1 cellular context compared by ENCODE assay signal in the genomic region with DNA sequence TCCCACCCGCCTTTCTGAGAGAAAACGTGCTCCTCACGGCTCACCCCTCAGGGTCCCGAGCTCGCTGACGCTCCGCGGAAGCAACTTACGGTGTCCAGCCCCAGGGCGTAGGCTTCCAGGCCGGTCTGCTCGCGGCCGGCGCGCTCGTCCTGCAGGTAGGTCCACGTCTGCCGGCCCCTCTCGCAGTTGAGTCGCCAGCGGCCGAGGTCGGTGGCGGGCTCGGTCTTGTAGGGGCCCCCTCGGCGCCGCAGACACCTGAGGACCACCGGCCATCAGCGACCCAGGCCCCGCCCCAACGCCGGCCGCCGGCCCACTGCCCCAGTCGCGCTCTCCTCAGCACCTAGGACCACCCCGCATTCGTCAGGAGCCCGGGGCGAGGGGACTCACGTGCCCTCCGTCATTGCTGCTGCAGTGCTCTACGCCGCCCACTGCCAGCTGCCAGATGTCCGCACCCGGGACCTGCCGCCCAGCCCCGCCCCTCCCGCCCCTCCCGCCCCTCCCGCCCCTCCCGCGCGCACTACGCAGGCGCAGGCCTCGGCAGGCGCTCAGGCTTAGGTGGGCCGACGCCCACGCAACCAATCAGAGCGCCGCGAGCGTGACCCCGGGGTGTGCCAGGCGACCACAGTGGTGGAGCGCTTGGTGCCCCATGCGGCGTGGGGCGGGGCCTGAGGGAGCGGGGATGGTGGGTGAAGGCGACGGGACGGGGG.
TF ChIP-seq lines count a peak whose summit lies in the region.

A gene (minus strand): TSS at position 430 of the 707 bp plus-strand sequence. CDS start 29 bp downstream, at position 401.

TF ChIP-seq in GM12878, 131 proteins besides CTCF, POLR2A, EP300 and RAD21 (continued from another document and continues in another):
- peak; percentile 44; the same call in 1 of the 2 replicates for TF ChIP-seq BACH1 (IDR thresholded peaks at IDR 0.05; ENCODE audit: borderline replicate concordance)
- peak; percentile 43; the same call in 1 of the 2 replicates for TF ChIP-seq CHD2 (IDR thresholded peaks at IDR 0.05; ENCODE audit: borderline replicate concordance, low read depth, low read length)
- peak; percentile 81 for TF ChIP-seq TCF3 (IDR thresholded peaks at IDR 0.05; ENCODE audit: borderline replicate concordance, insufficient read depth, low read depth, low read length)
- TF ChIP-seq RUNX3 (IDR thresholded peaks at IDR 0.05; ENCODE audit: low read length), result peak; percentile 55; the same call in 1 of the 2 replicates
- peak; percentile 65; the same call in 1 of the 2 replicates for TF ChIP-seq LARP7 (IDR thresholded peaks at IDR 0.05)
- TF ChIP-seq, protein P1, sequence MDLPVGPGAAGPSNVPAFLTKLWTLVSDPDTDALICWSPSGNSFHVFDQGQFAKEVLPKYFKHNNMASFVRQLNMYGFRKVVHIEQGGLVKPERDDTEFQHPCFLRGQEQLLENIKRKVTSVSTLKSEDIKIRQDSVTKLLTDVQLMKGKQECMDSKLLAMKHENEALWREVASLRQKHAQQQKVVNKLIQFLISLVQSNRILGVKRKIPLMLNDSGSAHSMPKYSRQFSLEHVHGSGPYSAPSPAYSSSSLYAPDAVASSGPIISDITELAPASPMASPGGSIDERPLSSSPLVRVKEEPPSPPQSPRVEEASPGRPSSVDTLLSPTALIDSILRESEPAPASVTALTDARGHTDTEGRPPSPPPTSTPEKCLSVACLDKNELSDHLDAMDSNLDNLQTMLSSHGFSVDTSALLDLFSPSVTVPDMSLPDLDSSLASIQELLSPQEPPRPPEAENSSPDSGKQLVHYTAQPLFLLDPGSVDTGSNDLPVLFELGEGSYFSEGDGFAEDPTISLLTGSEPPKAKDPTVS (IDR thresholded peaks at IDR 0.05; ENCODE audit: low read depth, low read length), result no peak
- TF ChIP-seq IKZF1 (conservative IDR thresholded peaks at IDR 0.05), result peak; percentile 46
- TF ChIP-seq EGR1 (IDR thresholded peaks at IDR 0.05; ENCODE audit: borderline replicate concordance in 1 of 2, low read depth in 2 of 2, low read length in 2 of 2), result peak in 1 of 2 experiments; percentile 97; a peak in 2 of 3 replicates
- TF ChIP-seq POLR2AphosphoS2 (IDR thresholded peaks at IDR 0.05; ENCODE audit: low read depth, low read length), result peak; percentile 14; the same call in 1 of the 2 replicates
- no peak for TF ChIP-seq MEF2B (IDR thresholded peaks at IDR 0.05; ENCODE audit: partially characterized antibody, poor library complexity, severe bottlenecking)
- TF ChIP-seq, protein P2, sequence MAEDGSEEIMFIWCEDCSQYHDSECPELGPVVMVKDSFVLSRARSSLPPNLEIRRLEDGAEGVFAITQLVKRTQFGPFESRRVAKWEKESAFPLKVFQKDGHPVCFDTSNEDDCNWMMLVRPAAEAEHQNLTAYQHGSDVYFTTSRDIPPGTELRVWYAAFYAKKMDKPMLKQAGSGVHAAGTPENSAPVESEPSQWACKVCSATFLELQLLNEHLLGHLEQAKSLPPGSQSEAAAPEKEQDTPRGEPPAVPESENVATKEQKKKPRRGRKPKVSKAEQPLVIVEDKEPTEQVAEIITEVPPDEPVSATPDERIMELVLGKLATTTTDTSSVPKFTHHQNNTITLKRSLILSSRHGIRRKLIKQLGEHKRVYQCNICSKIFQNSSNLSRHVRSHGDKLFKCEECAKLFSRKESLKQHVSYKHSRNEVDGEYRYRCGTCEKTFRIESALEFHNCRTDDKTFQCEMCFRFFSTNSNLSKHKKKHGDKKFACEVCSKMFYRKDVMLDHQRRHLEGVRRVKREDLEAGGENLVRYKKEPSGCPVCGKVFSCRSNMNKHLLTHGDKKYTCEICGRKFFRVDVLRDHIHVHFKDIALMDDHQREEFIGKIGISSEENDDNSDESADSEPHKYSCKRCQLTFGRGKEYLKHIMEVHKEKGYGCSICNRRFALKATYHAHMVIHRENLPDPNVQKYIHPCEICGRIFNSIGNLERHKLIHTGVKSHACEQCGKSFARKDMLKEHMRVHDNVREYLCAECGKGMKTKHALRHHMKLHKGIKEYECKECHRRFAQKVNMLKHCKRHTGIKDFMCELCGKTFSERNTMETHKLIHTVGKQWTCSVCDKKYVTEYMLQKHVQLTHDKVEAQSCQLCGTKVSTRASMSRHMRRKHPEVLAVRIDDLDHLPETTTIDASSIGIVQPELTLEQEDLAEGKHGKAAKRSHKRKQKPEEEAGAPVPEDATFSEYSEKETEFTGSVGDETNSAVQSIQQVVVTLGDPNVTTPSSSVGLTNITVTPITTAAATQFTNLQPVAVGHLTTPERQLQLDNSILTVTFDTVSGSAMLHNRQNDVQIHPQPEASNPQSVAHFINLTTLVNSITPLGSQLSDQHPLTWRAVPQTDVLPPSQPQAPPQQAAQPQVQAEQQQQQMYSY (CRISPR knock-in tag; IDR thresholded peaks at IDR 0.05), result no peak
- peak; percentile 92 for TF ChIP-seq GATAD2B (conservative IDR thresholded peaks at IDR 0.05; ENCODE audit: low read depth)
- peak; percentile 15; the same call in 1 of the 2 replicates for TF ChIP-seq CREB1 (IDR thresholded peaks at IDR 0.05; ENCODE audit: low read depth)
- TF ChIP-seq POLR2AphosphoS5 (IDR thresholded peaks at IDR 0.05; ENCODE audit: low read length), result peak; percentile 43; the same call in 1 of the 2 replicates
- no peak for TF ChIP-seq TCF7 (IDR thresholded peaks at IDR 0.05; ENCODE audit: borderline replicate concordance)
- TF ChIP-seq KLF5 (IDR thresholded peaks at IDR 0.05; ENCODE audit: partially characterized antibody), result no peak
- TF ChIP-seq, protein P3, sequence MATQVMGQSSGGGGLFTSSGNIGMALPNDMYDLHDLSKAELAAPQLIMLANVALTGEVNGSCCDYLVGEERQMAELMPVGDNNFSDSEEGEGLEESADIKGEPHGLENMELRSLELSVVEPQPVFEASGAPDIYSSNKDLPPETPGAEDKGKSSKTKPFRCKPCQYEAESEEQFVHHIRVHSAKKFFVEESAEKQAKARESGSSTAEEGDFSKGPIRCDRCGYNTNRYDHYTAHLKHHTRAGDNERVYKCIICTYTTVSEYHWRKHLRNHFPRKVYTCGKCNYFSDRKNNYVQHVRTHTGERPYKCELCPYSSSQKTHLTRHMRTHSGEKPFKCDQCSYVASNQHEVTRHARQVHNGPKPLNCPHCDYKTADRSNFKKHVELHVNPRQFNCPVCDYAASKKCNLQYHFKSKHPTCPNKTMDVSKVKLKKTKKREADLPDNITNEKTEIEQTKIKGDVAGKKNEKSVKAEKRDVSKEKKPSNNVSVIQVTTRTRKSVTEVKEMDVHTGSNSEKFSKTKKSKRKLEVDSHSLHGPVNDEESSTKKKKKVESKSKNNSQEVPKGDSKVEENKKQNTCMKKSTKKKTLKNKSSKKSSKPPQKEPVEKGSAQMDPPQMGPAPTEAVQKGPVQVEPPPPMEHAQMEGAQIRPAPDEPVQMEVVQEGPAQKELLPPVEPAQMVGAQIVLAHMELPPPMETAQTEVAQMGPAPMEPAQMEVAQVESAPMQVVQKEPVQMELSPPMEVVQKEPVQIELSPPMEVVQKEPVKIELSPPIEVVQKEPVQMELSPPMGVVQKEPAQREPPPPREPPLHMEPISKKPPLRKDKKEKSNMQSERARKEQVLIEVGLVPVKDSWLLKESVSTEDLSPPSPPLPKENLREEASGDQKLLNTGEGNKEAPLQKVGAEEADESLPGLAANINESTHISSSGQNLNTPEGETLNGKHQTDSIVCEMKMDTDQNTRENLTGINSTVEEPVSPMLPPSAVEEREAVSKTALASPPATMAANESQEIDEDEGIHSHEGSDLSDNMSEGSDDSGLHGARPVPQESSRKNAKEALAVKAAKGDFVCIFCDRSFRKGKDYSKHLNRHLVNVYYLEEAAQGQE (IDR thresholded peaks at IDR 0.05; ENCODE audit: low read depth, low read length), result no peak
- peak; percentile 92 for TF ChIP-seq NR2F1 (conservative IDR thresholded peaks at IDR 0.05)
- TF ChIP-seq BHLHE40 (IDR thresholded peaks at IDR 0.05; ENCODE audit: borderline replicate concordance in 1 of 2, low read depth in 2 of 2, low read length in 1 of 2), result peak; percentile 97 to 99
- TF ChIP-seq ZZZ3 (IDR thresholded peaks at IDR 0.05; ENCODE audit: control insufficient read depth, insufficient read length, low read depth), result no peak
- peak; percentile 18; the same call in 1 of the 2 replicates for TF ChIP-seq TAF1 (IDR thresholded peaks at IDR 0.05; ENCODE audit: borderline replicate concordance, low read depth, low read length)
- TF ChIP-seq, protein P4, sequence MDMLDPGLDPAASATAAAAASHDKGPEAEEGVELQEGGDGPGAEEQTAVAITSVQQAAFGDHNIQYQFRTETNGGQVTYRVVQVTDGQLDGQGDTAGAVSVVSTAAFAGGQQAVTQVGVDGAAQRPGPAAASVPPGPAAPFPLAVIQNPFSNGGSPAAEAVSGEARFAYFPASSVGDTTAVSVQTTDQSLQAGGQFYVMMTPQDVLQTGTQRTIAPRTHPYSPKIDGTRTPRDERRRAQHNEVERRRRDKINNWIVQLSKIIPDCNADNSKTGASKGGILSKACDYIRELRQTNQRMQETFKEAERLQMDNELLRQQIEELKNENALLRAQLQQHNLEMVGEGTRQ (IDR thresholded peaks at IDR 0.05; ENCODE audit: borderline replicate concordance, low read depth, low read length), result no peak
- peak; percentile 86 for TF ChIP-seq PAX5 (IDR thresholded peaks at IDR 0.05; ENCODE audit: borderline replicate concordance, low read depth, low read length)
- no peak for TF ChIP-seq FOXK2 (IDR thresholded peaks at IDR 0.05)
- TF ChIP-seq, protein P5, sequence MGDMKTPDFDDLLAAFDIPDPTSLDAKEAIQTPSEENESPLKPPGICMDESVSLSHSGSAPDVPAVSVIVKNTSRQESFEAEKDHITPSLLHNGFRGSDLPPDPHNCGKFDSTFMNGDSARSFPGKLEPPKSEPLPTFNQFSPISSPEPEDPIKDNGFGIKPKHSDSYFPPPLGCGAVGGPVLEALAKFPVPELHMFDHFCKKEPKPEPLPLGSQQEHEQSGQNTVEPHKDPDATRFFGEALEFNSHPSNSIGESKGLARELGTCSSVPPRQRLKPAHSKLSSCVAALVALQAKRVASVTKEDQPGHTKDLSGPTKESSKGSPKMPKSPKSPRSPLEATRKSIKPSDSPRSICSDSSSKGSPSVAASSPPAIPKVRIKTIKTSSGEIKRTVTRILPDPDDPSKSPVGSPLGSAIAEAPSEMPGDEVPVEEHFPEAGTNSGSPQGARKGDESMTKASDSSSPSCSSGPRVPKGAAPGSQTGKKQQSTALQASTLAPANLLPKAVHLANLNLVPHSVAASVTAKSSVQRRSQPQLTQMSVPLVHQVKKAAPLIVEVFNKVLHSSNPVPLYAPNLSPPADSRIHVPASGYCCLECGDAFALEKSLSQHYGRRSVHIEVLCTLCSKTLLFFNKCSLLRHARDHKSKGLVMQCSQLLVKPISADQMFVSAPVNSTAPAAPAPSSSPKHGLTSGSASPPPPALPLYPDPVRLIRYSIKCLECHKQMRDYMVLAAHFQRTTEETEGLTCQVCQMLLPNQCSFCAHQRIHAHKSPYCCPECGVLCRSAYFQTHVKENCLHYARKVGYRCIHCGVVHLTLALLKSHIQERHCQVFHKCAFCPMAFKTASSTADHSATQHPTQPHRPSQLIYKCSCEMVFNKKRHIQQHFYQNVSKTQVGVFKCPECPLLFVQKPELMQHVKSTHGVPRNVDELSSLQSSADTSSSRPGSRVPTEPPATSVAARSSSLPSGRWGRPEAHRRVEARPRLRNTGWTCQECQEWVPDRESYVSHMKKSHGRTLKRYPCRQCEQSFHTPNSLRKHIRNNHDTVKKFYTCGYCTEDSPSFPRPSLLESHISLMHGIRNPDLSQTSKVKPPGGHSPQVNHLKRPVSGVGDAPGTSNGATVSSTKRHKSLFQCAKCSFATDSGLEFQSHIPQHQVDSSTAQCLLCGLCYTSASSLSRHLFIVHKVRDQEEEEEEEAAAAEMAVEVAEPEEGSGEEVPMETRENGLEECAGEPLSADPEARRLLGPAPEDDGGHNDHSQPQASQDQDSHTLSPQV (IDR thresholded peaks at IDR 0.05), result no peak
- TF ChIP-seq, protein P6, sequence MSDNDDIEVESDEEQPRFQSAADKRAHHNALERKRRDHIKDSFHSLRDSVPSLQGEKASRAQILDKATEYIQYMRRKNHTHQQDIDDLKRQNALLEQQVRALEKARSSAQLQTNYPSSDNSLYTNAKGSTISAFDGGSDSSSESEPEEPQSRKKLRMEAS (IDR thresholded peaks at IDR 0.05; ENCODE audit: low read depth, low read length), result peak; percentile 62
- TF ChIP-seq RB1 (IDR thresholded peaks at IDR 0.05; ENCODE audit: borderline replicate concordance), result peak; percentile 19; the same call in 1 of the 2 replicates
- no peak for TF ChIP-seq MYB (IDR thresholded peaks at IDR 0.05; ENCODE audit: borderline replicate concordance, low read depth, low read length)
- TF ChIP-seq MXI1 (IDR thresholded peaks at IDR 0.05; ENCODE audit: low read depth, low read length), result peak; percentile 8; the same call in 1 of the 2 replicates
- TF ChIP-seq, protein P7, sequence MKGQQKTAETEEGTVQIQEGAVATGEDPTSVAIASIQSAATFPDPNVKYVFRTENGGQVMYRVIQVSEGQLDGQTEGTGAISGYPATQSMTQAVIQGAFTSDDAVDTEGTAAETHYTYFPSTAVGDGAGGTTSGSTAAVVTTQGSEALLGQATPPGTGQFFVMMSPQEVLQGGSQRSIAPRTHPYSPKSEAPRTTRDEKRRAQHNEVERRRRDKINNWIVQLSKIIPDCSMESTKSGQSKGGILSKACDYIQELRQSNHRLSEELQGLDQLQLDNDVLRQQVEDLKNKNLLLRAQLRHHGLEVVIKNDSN (IDR thresholded peaks at IDR 0.05; ENCODE audit: borderline replicate concordance, extremely low read length, insufficient read depth, low read depth, low read length), result peak; percentile 62
- no peak for TF ChIP-seq RAD51 (IDR thresholded peaks at IDR 0.05)
- no peak for TF ChIP-seq ZNF274 (IDR thresholded peaks at IDR 0.05; ENCODE audit: insufficient read depth, insufficient read length)
- TF ChIP-seq, protein P8, sequence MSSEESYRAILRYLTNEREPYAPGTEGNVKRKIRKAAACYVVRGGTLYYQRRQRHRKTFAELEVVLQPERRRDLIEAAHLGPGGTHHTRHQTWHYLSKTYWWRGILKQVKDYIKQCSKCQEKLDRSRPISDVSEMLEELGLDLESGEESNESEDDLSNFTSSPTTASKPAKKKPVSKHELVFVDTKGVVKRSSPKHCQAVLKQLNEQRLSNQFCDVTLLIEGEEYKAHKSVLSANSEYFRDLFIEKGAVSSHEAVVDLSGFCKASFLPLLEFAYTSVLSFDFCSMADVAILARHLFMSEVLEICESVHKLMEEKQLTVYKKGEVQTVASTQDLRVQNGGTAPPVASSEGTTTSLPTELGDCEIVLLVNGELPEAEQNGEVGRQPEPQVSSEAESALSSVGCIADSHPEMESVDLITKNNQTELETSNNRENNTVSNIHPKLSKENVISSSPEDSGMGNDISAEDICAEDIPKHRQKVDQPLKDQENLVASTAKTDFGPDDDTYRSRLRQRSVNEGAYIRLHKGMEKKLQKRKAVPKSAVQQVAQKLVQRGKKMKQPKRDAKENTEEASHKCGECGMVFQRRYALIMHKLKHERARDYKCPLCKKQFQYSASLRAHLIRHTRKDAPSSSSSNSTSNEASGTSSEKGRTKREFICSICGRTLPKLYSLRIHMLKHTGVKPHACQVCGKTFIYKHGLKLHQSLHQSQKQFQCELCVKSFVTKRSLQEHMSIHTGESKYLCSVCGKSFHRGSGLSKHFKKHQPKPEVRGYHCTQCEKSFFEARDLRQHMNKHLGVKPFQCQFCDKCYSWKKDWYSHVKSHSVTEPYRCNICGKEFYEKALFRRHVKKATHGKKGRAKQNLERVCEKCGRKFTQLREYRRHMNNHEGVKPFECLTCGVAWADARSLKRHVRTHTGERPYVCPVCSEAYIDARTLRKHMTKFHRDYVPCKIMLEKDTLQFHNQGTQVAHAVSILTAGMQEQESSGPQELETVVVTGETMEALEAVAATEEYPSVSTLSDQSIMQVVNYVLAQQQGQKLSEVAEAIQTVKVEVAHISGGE (CRISPR knock-in tag; IDR thresholded peaks at IDR 0.05), result peak; percentile 13; the same call in 1 of the 2 replicates
